In genomic region chr7:79598351-79598750, GRCh38 we compare ENCODE assay signal across 23 cellular contexts.
A peak's percentile ranks its signal among the peaks of the same experiment; 100 is the strongest.
DNase-seq lines count a peak whose midpoint lies in the region; ATAC-seq and TF ChIP-seq lines count a peak whose summit lies in the region.
"Had no signal": no experiment of that assay in that cellular context is flagged by ENCODE, and none has a peak within 500 bp of the region (broad histone marks: within the 10 kb centered on the region; RNA-seq: fewer than 3 reads in every experiment).

No MANE protein-coding gene starts in this region.

- no peak for ATAC-seq in HG02970 (IDR thresholded peaks at IDR 0.05; ENCODE audit: low FRiP score, unreplicated experiment)
- ATAC-seq: activated CD4-positive, alpha-beta T cell treated with anti-CD3 and anti-CD28 coated beads for 36 hours; left lobe of liver; psoas muscle had no signal

- DNase-seq in DMS53 treated with DMSO at 0.1 percent for 48 hours (lab: John Stamatoyannopoulos, UW; ENCODE audit: unreplicated experiment) (peak; percentile 98), NCI-H128 (lab: John Stamatoyannopoulos, UW; ENCODE audit: unreplicated experiment) (peak; percentile 25), NCI-H2171 treated with DMSO at 0.1 percent for 48 hours (lab: John Stamatoyannopoulos, UW) (peak; percentile 88), SHP77 (lab: John Stamatoyannopoulos, UW) (peak; percentile 54 to 63), caudate nucleus (lab: John Stamatoyannopoulos, UW) (no peak), putamen (ENCODE audit: low spot score) (no peak), erythroblast (lab: John Stamatoyannopoulos, UW) (no peak)
- DNase-seq: activated CD4-positive, alpha-beta T cell treated with anti-CD3 and anti-CD28 coated beads for 36 hours; activated T-cell treated with anti-CD3 and anti-CD28 coated beads, Interleukin-2, amount 50 U/mL, for 24 hours; DND-41; foreskin fibroblast; GOT3; immature natural killer cell; KBM-7; mesenchymal stem cell; MV-4-11; NCI-H2227 treated with DMSO at 0.1 percent for 48 hours; psoas muscle; transverse colon had no signal

- no peak overlapping the region for H3K27ac ChIP-seq in caudate nucleus (ENCODE audit: low read depth, low read length)
- H3K27ac ChIP-seq: C4-2B, hepatocyte, psoas muscle, transverse colon had no signal

- no peak for TF ChIP-seq POLR2A in erythroblast (IDR thresholded peaks at IDR 0.05; ENCODE audit: low read length)

Comparison
In these comparisons a context has a peak if more than half of its experiments do, and no peak if none do; other contexts are left out.
1. DNase-seq: peak in DMS53 treated with DMSO at 0.1 percent for 48 hours (single experiment), NCI-H128 (single experiment), NCI-H2171 treated with DMSO at 0.1 percent for 48 hours (single experiment) and SHP77 (2 of 2); none in caudate nucleus (0 of 61), putamen (single experiment) and erythroblast (0 of 2).